ENCODE assay signal across 23 cellular contexts in the genomic region with DNA sequence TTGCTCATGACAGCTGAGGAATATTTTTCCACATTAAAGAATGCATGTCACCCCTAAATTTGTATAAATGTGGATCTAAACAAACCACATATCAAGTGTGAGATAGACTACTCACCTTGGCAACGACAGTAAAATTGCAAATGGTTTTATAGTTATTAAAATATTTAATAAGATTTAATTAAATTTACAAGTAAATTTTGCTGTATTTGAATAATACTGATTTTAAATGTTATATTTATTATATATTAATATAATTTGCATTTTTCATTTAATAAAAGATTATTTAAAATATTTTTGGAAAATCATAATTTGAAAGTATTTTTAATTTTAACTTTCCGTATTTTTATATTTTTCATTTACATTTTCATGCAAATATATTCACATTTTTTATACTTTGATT. TPM values are rescaled to one million over a fixed set of nuclear protein-coding genes. Genes with fewer than 3 reads are reported as not detected.
"Had no signal": no experiment of that assay in that cellular context is flagged by ENCODE, and none has a peak within 500 bp of the region (broad histone marks: within the 10 kb centered on the region; RNA-seq: fewer than 3 reads in every experiment).

No MANE protein-coding gene starts in this region.

- H3K4me1 Mint-ChIP-seq: activated naive CD8-positive, alpha-beta T cell treated with anti-CD3 and anti-CD28 coated beads, Interleukin-2, amount 10 ng/mL, durations not matched to agents 7 days and 5 days; mesothelial cell of epicardium; nephron; T-helper 17 cell had no signal

- H3K27ac ChIP-seq: hepatocyte, left ventricle myocardium inferior, right lobe of liver, spleen, thoracic aorta, vagina had no signal

- H3K4me3 Mint-ChIP-seq: activated CD4-positive, alpha-beta memory T cell treated with anti-CD3 and anti-CD28 coated beads for 36 hours; activated naive CD4-positive, alpha-beta T cell treated with anti-CD3 and anti-CD28 coated beads for 36 hours; activated naive CD8-positive, alpha-beta T cell treated with anti-CD3 and anti-CD28 coated beads, Interleukin-2, amount 10 ng/mL, durations not matched to agents 7 days and 5 days; activated T-cell treated with anti-CD3 and anti-CD28 coated beads, Interleukin-2, amount 50 U/mL, for 72 hours; immature natural killer cell; mesothelial cell of epicardium; nephron; T-helper 17 cell; type B pancreatic cell had no signal

- H3K36me3 Mint-ChIP-seq: activated CD4-positive, alpha-beta memory T cell treated with anti-CD3 and anti-CD28 coated beads for 36 hours; activated naive CD8-positive, alpha-beta T cell treated with anti-CD3 and anti-CD28 coated beads, Interleukin-2, amount 10 ng/mL, durations not matched to agents 7 days and 5 days; immature natural killer cell; mesothelial cell of epicardium; type B pancreatic cell had no signal

- H3K27me3 ChIP-seq: hepatocyte, right lobe of liver, vagina had no signal

- H2AFZ ChIP-seq: hepatocyte had no signal

- H3K9me3 Mint-ChIP-seq: activated CD4-positive, alpha-beta memory T cell treated with anti-CD3 and anti-CD28 coated beads for 36 hours; activated naive CD4-positive, alpha-beta T cell treated with anti-CD3 and anti-CD28 coated beads for 36 hours; activated naive CD8-positive, alpha-beta T cell treated with anti-CD3 and anti-CD28 coated beads, Interleukin-2, amount 10 ng/mL, durations not matched to agents 7 days and 5 days; activated T-cell treated with anti-CD3 and anti-CD28 coated beads, Interleukin-2, amount 50 U/mL, for 72 hours; immature natural killer cell; mesothelial cell of epicardium; nephron; type B pancreatic cell had no signal

- DNase-seq: activated CD4-positive, alpha-beta memory T cell treated with anti-CD3 and anti-CD28 coated beads for 36 hours; activated CD4-positive, alpha-beta T cell treated with anti-CD3 and anti-CD28 coated beads for 48 hours; activated effector memory CD4-positive, alpha-beta T cell treated with Interleukin-2 at 50 U/mL for 16 hours; activated naive CD4-positive, alpha-beta T cell treated with anti-CD3 and anti-CD28 coated beads for 36 hours; activated naive CD8-positive, alpha-beta T cell treated with anti-CD3 and anti-CD28 coated beads, Interleukin-2, amount 10 ng/mL, durations not matched to agents 7 days and 5 days; activated T-cell treated with anti-CD3 and anti-CD28 coated beads, Interleukin-2, amount 50 U/mL, for 72 hours; cerebellar nuclear complex; erythroblast; immature natural killer cell; left ventricle myocardium inferior; mammary epithelial cell; posterior cingulate gyrus; spleen; stimulated activated CD4-positive, alpha-beta T cell treated with anti-CD3 and anti-CD28 coated beads, Interleukin-4, amount 100 ng/mL, for 1 hour; stimulated activated naive CD4-positive, alpha-beta T cell treated with Interleukin-2 at 50 U/mL for 16 hours; T-helper 17 cell had no signal

- H3K4me3 ChIP-seq: hepatocyte, left ventricle myocardium inferior, right lobe of liver, spleen, thoracic aorta, vagina had no signal

- H3K4me2 ChIP-seq: hepatocyte had no signal

- H3K36me3 ChIP-seq: left ventricle myocardium inferior, right lobe of liver, spleen, thoracic aorta, vagina had no signal

- H3K9me3 ChIP-seq: left ventricle myocardium inferior, right lobe of liver, spleen, thoracic aorta, vagina had no signal

- H3K79me2 ChIP-seq: hepatocyte had no signal

- H3K27ac Mint-ChIP-seq: activated CD4-positive, alpha-beta memory T cell treated with anti-CD3 and anti-CD28 coated beads for 36 hours; activated naive CD4-positive, alpha-beta T cell treated with anti-CD3 and anti-CD28 coated beads for 36 hours; activated naive CD8-positive, alpha-beta T cell treated with anti-CD3 and anti-CD28 coated beads, Interleukin-2, amount 10 ng/mL, durations not matched to agents 7 days and 5 days; activated T-cell treated with anti-CD3 and anti-CD28 coated beads, Interleukin-2, amount 50 U/mL, for 72 hours; immature natural killer cell; mesothelial cell of epicardium; nephron; T-helper 17 cell; type B pancreatic cell had no signal

- H3K4me1 ChIP-seq: left ventricle myocardium inferior, right lobe of liver, vagina had no signal

RNA-seq across cellular contexts. Expression of gene SERPINA3, which starts 53.4 kb away (rescaled TPM):
- total RNA-seq: activated CD4-positive, alpha-beta memory T cell treated with anti-CD3 and anti-CD28 coated beads for 36 hours; activated naive CD4-positive, alpha-beta T cell treated with anti-CD3 and anti-CD28 coated beads for 36 hours; activated naive CD8-positive, alpha-beta T cell treated with anti-CD3 and anti-CD28 coated beads, Interleukin-2, amount 10 ng/mL, durations not matched to agents 7 days and 5 days; activated T-cell treated with anti-CD3 and anti-CD28 coated beads, Interleukin-2, amount 50 U/mL, for 72 hours; T-helper 17 cell had no signal
- polyA plus RNA-seq: immature natural killer cell had no signal
